17 cellular contexts compared by ENCODE assay signal in genomic region chr10:110445871-110446270, GRCh38.
"Had no signal": no experiment of that assay in that cellular context is flagged by ENCODE, and none has a peak within 500 bp of the region (broad histone marks: within the 10 kb centered on the region; RNA-seq: fewer than 3 reads in every experiment).

No MANE protein-coding gene starts in this region.

- H3K27ac ChIP-seq: cardiac muscle cell, foreskin keratinocyte, left ventricle myocardium inferior, pancreas, stomach, VCaP had no signal

- H3K27ac Mint-ChIP-seq: activated naive CD8-positive, alpha-beta T cell; type B pancreatic cell had no signal

- H3K36me3 Mint-ChIP-seq: activated naive CD8-positive, alpha-beta T cell; type B pancreatic cell had no signal

- DNase-seq: activated CD4-positive, alpha-beta T cell treated with anti-CD3 and anti-CD28 coated beads, Interleukin-2, amount 50 U/mL, for 1 hour; activated CD4-positive, CD25-positive, alpha-beta regulatory T cell treated with anti-CD3 and anti-CD28 coated beads, Interleukin-2, amount 50 U/mL, for 72 hours; activated CD8-positive, alpha-beta memory T cell treated with anti-CD3 and anti-CD28 coated beads, Interleukin-2, amount 50 U/mL, for 48 hours; amniotic stem cell; dorsolateral prefrontal cortex; foreskin keratinocyte; left ventricle myocardium inferior; mammary epithelial cell; pancreas; stimulated activated CD4-positive, alpha-beta T cell treated with anti-CD3 and anti-CD28 coated beads, Interleukin-2, amount 100 ng/mL, for 24 hours; stomach; SW 1271; T-helper 2 cell had no signal

- H3K4me3 ChIP-seq: cardiac muscle cell, dorsolateral prefrontal cortex, left ventricle myocardium inferior, pancreas, stomach had no signal

- ATAC-seq: foreskin keratinocyte, pancreas had no signal

- H3K27me3 ChIP-seq: cardiac muscle cell, foreskin keratinocyte, pancreas, stomach had no signal

- H3K4me3 Mint-ChIP-seq: activated naive CD8-positive, alpha-beta T cell; type B pancreatic cell had no signal

- H3K4me1 ChIP-seq: pancreas had no signal

- H3K9me3 Mint-ChIP-seq: type B pancreatic cell had no signal

- H3K36me3 ChIP-seq: cardiac muscle cell, left ventricle myocardium inferior, pancreas, stomach had no signal

- H3K9me3 ChIP-seq: left ventricle myocardium inferior, pancreas, stomach had no signal
